In genomic region chr5:110476164-110476563, GRCh38 we compare ENCODE assay signal across 25 cellular contexts.
"Had no signal": no experiment of that assay in that cellular context is flagged by ENCODE, and none has a peak within 500 bp of the region (broad histone marks: within the 10 kb centered on the region; RNA-seq: fewer than 3 reads in every experiment).

No MANE protein-coding gene starts in this region.

- H3K4me3 Mint-ChIP-seq: naive thymus-derived CD4-positive, alpha-beta T cell; natural killer cell treated with Interleukin-12 subunit alpha and Interleukin-12 subunit beta and Interleukin-15 and Interleukin-18, amount 100 ng/mL, for 72 hours; stimulated activated memory B cell treated with anti-CD40 and anti-IgM and Interleukin-4, amounts not matched to agents 10 μg/mL and 1 μg/mL and 100 μg/mL, for 72 hours; stimulated activated naive CD8-positive, alpha-beta T cell treated with anti-CD3 and anti-CD28 coated beads, Interleukin-15, amount 100 ng/mL, for 72 hours had no signal

- H3K79me2 ChIP-seq: hepatocyte had no signal

- ATAC-seq: mucosa of descending colon; naive thymus-derived CD4-positive, alpha-beta T cell; natural killer cell treated with Interleukin-12 subunit alpha and Interleukin-12 subunit beta and Interleukin-15 and Interleukin-18, amount 100 ng/mL, for 72 hours; stimulated activated memory B cell treated with anti-CD40 and anti-IgM and Interleukin-4, amounts not matched to agents 10 μg/mL and 1 μg/mL and 100 μg/mL, for 72 hours; stimulated activated naive CD8-positive, alpha-beta T cell treated with anti-CD3 and anti-CD28 coated beads, Interleukin-15, amount 100 ng/mL, for 72 hours had no signal

- H3K4me3 ChIP-seq: hepatocyte, left ventricle myocardium inferior, lung, mucosa of descending colon, ovary, right atrium auricular region, right lobe of liver, smooth muscle cell, transverse colon, upper lobe of left lung, vagina had no signal

- H3K4me1 Mint-ChIP-seq: naive thymus-derived CD4-positive, alpha-beta T cell; stimulated activated memory B cell treated with anti-CD40 and anti-IgM and Interleukin-4, amounts not matched to agents 10 μg/mL and 1 μg/mL and 100 μg/mL, for 72 hours; stimulated activated naive CD8-positive, alpha-beta T cell treated with anti-CD3 and anti-CD28 coated beads, Interleukin-15, amount 100 ng/mL, for 72 hours had no signal

- H3K4me1 ChIP-seq: left ventricle myocardium inferior, right atrium auricular region, right lobe of liver, transverse colon, upper lobe of left lung, vagina had no signal

- H3K9me3 ChIP-seq: ovary, right lobe of liver, vagina had no signal

- DNase-seq: islet precursor cell; left ventricle myocardium inferior; mesendoderm; midbrain; mucosa of descending colon; naive thymus-derived CD4-positive, alpha-beta T cell; ovary; right lobe of liver; stimulated activated CD4-positive, alpha-beta T cell treated with anti-CD3 and anti-CD28 coated beads, Interleukin-1b, Interleukin-23, amount 100 ng/mL, for 48 hours; stimulated activated CD4-positive, alpha-beta T cell treated with anti-CD3 and anti-CD28 coated beads, Interleukin-2, amount 100 ng/mL, for 48 hours; stimulated activated CD4-positive, alpha-beta T cell treated with anti-CD3 and anti-CD28 coated beads, Interleukin-4, amount 100 ng/mL, for 4 hours; stimulated activated CD8-positive, alpha-beta memory T cell treated with anti-CD3 and anti-CD28 coated beads, Interleukin-4, amount 100 ng/mL, for 48 hours; stimulated activated naive CD4-positive, alpha-beta T cell treated with Interleukin-2 at 50 U/mL for 16 hours; stimulated activated naive CD8-positive, alpha-beta T cell treated with anti-CD3 and anti-CD28 coated beads, Interleukin-15, amount 100 ng/mL, for 72 hours; substantia nigra; transverse colon; upper lobe of left lung had no signal

- H3K27ac Mint-ChIP-seq: naive thymus-derived CD4-positive, alpha-beta T cell; natural killer cell treated with Interleukin-12 subunit alpha and Interleukin-12 subunit beta and Interleukin-15 and Interleukin-18, amount 100 ng/mL, for 72 hours; stimulated activated memory B cell treated with anti-CD40 and anti-IgM and Interleukin-4, amounts not matched to agents 10 μg/mL and 1 μg/mL and 100 μg/mL, for 72 hours; stimulated activated naive CD8-positive, alpha-beta T cell treated with anti-CD3 and anti-CD28 coated beads, Interleukin-15, amount 100 ng/mL, for 72 hours had no signal

- H3K4me2 ChIP-seq: hepatocyte, smooth muscle cell had no signal

- H3K27me3 ChIP-seq: hepatocyte, ovary, right atrium auricular region, right lobe of liver, transverse colon, upper lobe of left lung, vagina had no signal

- H3K27me3 Mint-ChIP-seq: natural killer cell treated with Interleukin-12 subunit alpha and Interleukin-12 subunit beta and Interleukin-15 and Interleukin-18, amount 100 ng/mL, for 72 hours; progenitor cell of endocrine pancreas; stimulated activated memory B cell treated with anti-CD40 and anti-IgM and Interleukin-4, amounts not matched to agents 10 μg/mL and 1 μg/mL and 100 μg/mL, for 72 hours; stimulated activated naive CD8-positive, alpha-beta T cell treated with anti-CD3 and anti-CD28 coated beads, Interleukin-15, amount 100 ng/mL, for 72 hours had no signal

- H3K36me3 ChIP-seq: left ventricle myocardium inferior, ovary, right atrium auricular region, right lobe of liver, transverse colon, upper lobe of left lung, vagina had no signal

- H3K36me3 Mint-ChIP-seq: stimulated activated memory B cell treated with anti-CD40 and anti-IgM and Interleukin-4, amounts not matched to agents 10 μg/mL and 1 μg/mL and 100 μg/mL, for 72 hours had no signal

- H3K27ac ChIP-seq: hepatocyte, left ventricle myocardium inferior, ovary, right atrium auricular region, right lobe of liver, transverse colon, upper lobe of left lung, vagina had no signal

- H2AFZ ChIP-seq: hepatocyte had no signal
